8 cellular contexts compared by ENCODE assay signal in genomic region chr16:67017810-67018488, GRCh38. TPM values are rescaled to one million over a fixed set of nuclear protein-coding genes. Genes with fewer than 3 reads are reported as not detected.
DNase-seq lines count a peak whose midpoint lies in the region; ATAC-seq, FAIRE-seq and TF ChIP-seq lines count a peak whose summit lies in the region.

No MANE protein-coding gene starts in this region.

- ATAC-seq in GM18508 (IDR thresholded peaks at IDR 0.05; ENCODE audit: insufficient read depth, unreplicated experiment) (peak; percentile 93), HG02981 (IDR thresholded peaks at IDR 0.05; ENCODE audit: unreplicated experiment) (peak; percentile 94)

- H3K9me3 Mint-ChIP-seq in immature natural killer cell: no peaks in the 10 kb centered on the region

- TF ChIP-seq CTCF in astrocyte of the cerebellum (IDR thresholded peaks at IDR 0.05; ENCODE audit: low read depth, low read length, missing control alignments): peak; percentile 73

- no peak overlapping the region for H3K27ac Mint-ChIP-seq in immature natural killer cell

- DNase-seq in NCI-H2029 (lab: John Stamatoyannopoulos, UW) (peak; percentile 85), T-helper 22 cell (ENCODE audit: low read depth) (peak; percentile 65), astrocyte of the cerebellum (ENCODE audit: low read depth) (peak; percentile 83), immature natural killer cell (peak; percentile 62 to 71 (median 66))
- DNase-seq in stimulated activated CD4-positive, alpha-beta T cell treated with anti-CD3 and anti-CD28 coated beads, Interleukin-1b, Interleukin-23, amount 100 ng/mL, for 24 hours (ENCODE audit: low read depth in 4 of 4, low spot score in 1 of 4): peak; percentile 69 to 84 (median 76)

- in situ Hi-C loops in astrocyte of the cerebellum (cut with HindIII; ENCODE audit: low sequenced_read_pairs): no loop called here

- FAIRE-seq in A204.1 (lab: Jason Lieb, UNC): peak; percentile 51

- peaks cover 3 to 6% (median 6%) of the 10 kb centered on the region in 3 donors for H3K27me3 Mint-ChIP-seq in immature natural killer cell (ENCODE audit: low read depth in 3 of 3)

- peaks cover 0 to 2% of the 10 kb centered on the region in 2 donors for H3K4me1 Mint-ChIP-seq in immature natural killer cell

- peaks cover 0 to 4% (median 0%) of the 10 kb centered on the region in 3 donors for H3K36me3 Mint-ChIP-seq in immature natural killer cell

- H3K4me3 Mint-ChIP-seq in immature natural killer cell: no peak overlapping the region

- no peak overlapping the region for H3K4me3 ChIP-seq in astrocyte of the cerebellum (ENCODE audit: low read depth, low read length)

RNA-seq across cellular contexts. Expression of gene CBFB, which starts 11.0 kb away (rescaled TPM):
- 100 to 1,000 TPM in 1 of 3 donors, 10 to 100 TPM in 2; 93.5 to 118 (median 95.2) TPM for polyA plus RNA-seq in immature natural killer cell

RNA-seq across cellular contexts. Expression of gene CES4A, which starts 29.6 kb away (rescaled TPM):
- 1 to 10 TPM in 1 of 3 donors, under 1 TPM in 1, not detected in 1; 0.98 to 1.6 TPM for polyA plus RNA-seq in immature natural killer cell

RNA-seq across cellular contexts. Expression of gene CES3, which starts 56.9 kb away (rescaled TPM):
- not detected for polyA plus RNA-seq in immature natural killer cell
